ENCODE assay signal across 9 cellular contexts in the genomic region with DNA sequence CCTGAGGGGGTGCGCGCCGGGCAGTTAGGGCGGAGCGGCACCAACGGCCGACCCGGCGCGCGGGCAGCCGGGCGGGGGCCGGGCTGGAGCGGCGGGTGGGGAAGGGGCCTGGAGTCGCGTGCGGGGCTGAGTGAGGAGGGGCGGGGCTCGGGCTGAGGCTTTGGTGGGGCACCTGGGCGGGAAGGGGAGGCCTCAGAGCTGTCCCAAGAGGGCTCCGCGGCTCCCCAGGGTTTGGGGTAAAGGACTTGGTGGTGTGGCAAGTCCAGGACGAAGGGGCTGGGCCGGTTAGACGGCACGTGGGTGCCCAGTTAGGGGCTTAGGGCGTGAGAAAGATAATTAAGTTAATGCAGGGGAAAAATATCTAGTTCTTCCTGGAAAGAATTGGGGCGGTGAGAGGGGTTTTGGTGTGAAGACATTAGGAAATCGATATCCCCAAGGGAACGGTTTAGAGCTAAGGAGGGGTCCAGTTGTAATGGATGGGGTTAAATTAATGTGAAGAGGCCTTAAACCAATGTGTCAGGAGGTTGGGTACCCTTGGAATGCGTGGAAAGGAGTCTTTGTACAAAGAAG. TPM values are rescaled to one million over a fixed set of nuclear protein-coding genes. Genes with fewer than 3 reads are reported as not detected.
DNase-seq lines count a peak whose midpoint lies in the region; ATAC-seq and TF ChIP-seq lines count a peak whose summit lies in the region.
"Had no signal": no experiment of that assay in that cellular context is flagged by ENCODE, and none has a peak within 500 bp of the region (broad histone marks: within the 10 kb centered on the region; RNA-seq: fewer than 3 reads in every experiment).

No MANE protein-coding gene starts in this region.

- H3K36me3 ChIP-seq in WERI-Rb-1: peaks cover 33% of the 10 kb centered on the region

- H3K9me3 ChIP-seq in WERI-Rb-1 (ENCODE audit: severe bottlenecking): no peaks in the 10 kb centered on the region

- peak; percentile 49 for DNase-seq in WERI-Rb-1
- no peak for DNase-seq in epithelial cell of esophagus (ENCODE audit: low read depth)
- DNase-seq in omental fat pad (ENCODE audit: low spot score): no peak
- DNase-seq in effector CD8-positive, alpha-beta T cell (lab: John Stamatoyannopoulos, UW): no peak
- no peak for DNase-seq in kidney glomerular epithelial cell (lab: John Stamatoyannopoulos, UW)
- no peak for DNase-seq in iPS-NIHi11 (ENCODE audit: low spot score)

- H3K27me3 ChIP-seq in WERI-Rb-1 (ENCODE audit: insufficient read depth, low read depth, severe bottlenecking): no peaks in the 10 kb centered on the region

- H3K4me3 ChIP-seq in WERI-Rb-1 (ENCODE audit: low read depth, low read length): peak overlapping the region; percentile 93
- peak overlapping the region; percentile 94 for H3K4me3 ChIP-seq in epithelial cell of esophagus (ENCODE audit: low read length)

- TF ChIP-seq CTCF in WERI-Rb-1 (IDR thresholded peaks at IDR 0.05; ENCODE audit: low read depth, low read length): no peak
- TF ChIP-seq CTCF in epithelial cell of esophagus (IDR thresholded peaks at IDR 0.05; ENCODE audit: insufficient read depth, low read depth, low read length, missing control alignments): no peak
- no peak for TF ChIP-seq CTCF in omental fat pad (IDR thresholded peaks at IDR 0.05)

- H3K27ac ChIP-seq in WERI-Rb-1: peak overlapping the region; percentile 72

- peak; percentile 26 for ATAC-seq in GM19395 (IDR thresholded peaks at IDR 0.05; ENCODE audit: unreplicated experiment)
- ATAC-seq in omental fat pad (ENCODE audit: low FRiP score): peak; percentile 55
- ATAC-seq in GM21723 (IDR thresholded peaks at IDR 0.05; ENCODE audit: unreplicated experiment): no peak

RNA-seq across cellular contexts. Expression of gene ZNF574, which starts 0.5 kb away (rescaled TPM):
- 10 to 100 TPM; 11.6 to 22.9 (median 12.8) TPM for total RNA-seq in omental fat pad

RNA-seq across cellular contexts. Expression of gene GRIK5, which starts 6.5 kb away (rescaled TPM):
- 1 to 10 TPM in 3 of 4 donors, under 1 TPM in 1; 0.32 to 2.1 (median 1.6) TPM for total RNA-seq in omental fat pad
- total RNA-seq: SK-MEL-5 had no signal

RNA-seq across cellular contexts. Expression of gene POU2F2, which starts 55.8 kb away (rescaled TPM):
- 1 to 10 TPM in 3 of 4 donors, under 1 TPM in 1; 0.56 to 3.2 (median 1.5) TPM for total RNA-seq in omental fat pad
- total RNA-seq: SK-MEL-5 had no signal
